ENCODE assay signal across 8 cellular contexts in genomic region chr17:57989011-57989345, GRCh38. TPM values are rescaled to one million over a fixed set of nuclear protein-coding genes. Genes with fewer than 3 reads are reported as not detected.
A peak's percentile ranks its signal among the peaks of the same experiment; 100 is the strongest.
DNase-seq lines count a peak whose midpoint lies in the region; ATAC-seq, FAIRE-seq and TF ChIP-seq lines count a peak whose summit lies in the region.

No MANE protein-coding gene starts in this region.

- H2AFZ ChIP-seq in GM12878 (ENCODE audit: control insufficient read depth, low read depth, low read length): peak overlapping the region; percentile 46; the same call in 1 of the 2 replicates

- intact Hi-C loops in GM12878 (cut with micrococcal nuclease; ENCODE audit: unreplicated experiment): loop anchor here (5.0 kb wide), 1 partner anchor 42 kb away; no protein-coding TSS in a partner anchor

- H3K4me2 ChIP-seq in GM12878 (ENCODE audit: control insufficient read depth, insufficient read depth): peak overlapping the region; percentile 95

- H3K27me3 ChIP-seq in GM12878 (replicated peaks in 1 of 2; ENCODE audit: control insufficient read depth in 2 of 2, insufficient read depth in 2 of 2, low read length in 1 of 2): no peaks in the 10 kb centered on the region
- no peaks in the 10 kb centered on the region for H3K27me3 ChIP-seq in thoracic aorta (replicated peaks; ENCODE audit: insufficient read depth)

- 40% methylated on average over 5 of the region's 5 CpGs for WGBS in GM12878 (ENCODE audit: insufficient coverage, insufficient replicate concordance, low lambda C conversion rate, missing lambda C conversion rate)

- TF ChIP-seq EP300 in GM12878 (IDR thresholded peaks at IDR 0.05; ENCODE audit: borderline replicate concordance in 1 of 2, control insufficient read depth in 1 of 2, low read depth in 2 of 2, low read length in 2 of 2): no peak

- H3K27ac ChIP-seq in GM12878 (ENCODE audit: control insufficient read depth, insufficient read depth) (peak overlapping the region; percentile 56), thoracic aorta (peak overlapping the region; percentile 93 to 94)

- peaks cover 0 to 3% of the 10 kb centered on the region in 2 experiments; a peak in 1 of 4 replicates for H3K36me3 ChIP-seq in GM12878 (ENCODE audit: control insufficient read depth in 2 of 2, insufficient read depth in 2 of 2, low read length in 1 of 2)
- H3K36me3 ChIP-seq in thoracic aorta: no peaks in the 10 kb centered on the region

- TF ChIP-seq CTCF in GM12878 (IDR thresholded peaks at IDR 0.05 in 2 of 3, conservative IDR thresholded peaks at IDR 0.05 in 1 of 3; ENCODE audit: control insufficient read depth in 2 of 3, extremely low read depth in 1 of 3, insufficient read depth in 1 of 3, low read depth in 3 of 3, low read length in 3 of 3): no peak
- no peak for TF ChIP-seq CTCF in thoracic aorta (IDR thresholded peaks at IDR 0.05)

- peak; percentile 24 for DNase-seq in DMS153 treated with DMSO at 0.1 percent for 48 hours (lab: John Stamatoyannopoulos, UW; ENCODE audit: unreplicated experiment)
- DNase-seq in NAMALWA (ENCODE audit: low spot score): peak; percentile 67
- no peak for DNase-seq in GM12878 (ENCODE audit: low read depth, low spot score)
- DNase-seq in left lobe of liver (ENCODE audit: low spot score): no peak
- DNase-seq in thoracic aorta (ENCODE audit: low spot score): no peak
- no peak for DNase-seq in GM03348 (ENCODE audit: low spot score)

- ATAC-seq in GM12878 (no peak), left lobe of liver (peak; percentile 57), thoracic aorta (ENCODE audit: insufficient number of reproducible peaks, low FRiP score, low read depth) (no peak), HG02970 (IDR thresholded peaks at IDR 0.05; ENCODE audit: low FRiP score, unreplicated experiment) (no peak), GM21528 (IDR thresholded peaks at IDR 0.05; ENCODE audit: low FRiP score, unreplicated experiment) (no peak)

- H3K4me3 ChIP-seq in GM12878: peak overlapping the region; percentile 66; the same call in 1 of the 2 replicates
- peak overlapping the region; percentile 85 for H3K4me3 ChIP-seq in thoracic aorta

- CTCF ChIA-PET in GM12878 (lab: Yijun Ruan, JAX): interaction anchor here (1.1 to 19.6 kb wide), 5 partner anchors 10 to 133 kb away, joined by 4 to 708 read pairs (median 65); partner anchors contain the start of gene MRPS23

- peaks cover 20% of the 10 kb centered on the region for H3K79me2 ChIP-seq in GM12878 (ENCODE audit: control insufficient read depth, insufficient read depth, low read length)

- H3K9me3 ChIP-seq in GM12878 (replicated peaks; ENCODE audit: control insufficient read depth, insufficient read depth, low read length): no peaks in the 10 kb centered on the region
- H3K9me3 ChIP-seq in thoracic aorta: no peaks in the 10 kb centered on the region

- no TSS peak for BruUV-seq in GM12878 (replicated peaks; lab: Mats Ljungman, UMichigan)

- in situ Hi-C loops in GM12878 (cut with MboI): no loop called here

- SMC1A ChIA-PET in GM12878 (lab: Charles Lee; ENCODE audit: uncharacterized antibody, unreplicated experiment): interaction anchor here (1.3 to 4.2 kb wide), 4 partner anchors 12 to 129 kb away, joined by 7 to 39 read pairs (median 20); no protein-coding TSS in a partner anchor

- H3K4me1 ChIP-seq in GM12878 (ENCODE audit: control insufficient read depth, insufficient read depth, low read length) (peaks cover 9% of the 10 kb centered on the region), thoracic aorta (ENCODE audit: control insufficient read depth in 1 of 2, low read depth in 2 of 2) (peaks cover 24 to 34% of the 10 kb centered on the region in 2 donors)

- no peak for TF ChIP-seq RAD21 in GM12878 (IDR thresholded peaks at IDR 0.05; ENCODE audit: insufficient read depth, low read depth, low read length)

- H4K20me1 ChIP-seq in GM12878 (ENCODE audit: control insufficient read depth, insufficient read depth): peaks cover 2% of the 10 kb centered on the region; the same call in 1 of the 2 replicates

- peak overlapping the region; percentile 82; the same call in 1 of the 2 replicates for H3K9ac ChIP-seq in GM12878 (ENCODE audit: control insufficient read depth, insufficient read depth, low read length)

- FAIRE-seq in GM12878 (lab: Jason Lieb, UNC): no peak

- POLR2A ChIA-PET in GM12878 (lab: Charles Lee): interaction anchor here (0.5 to 3.9 kb wide), 3 partner anchors 10 to 135 kb away, joined by 3 to 11 read pairs (median 10); partner anchors contain the start of gene SRSF1

- no peak for TF ChIP-seq POLR2A in GM12878 (IDR thresholded peaks at IDR 0.05; ENCODE audit: low read depth, low read length)

- RAD21 ChIA-PET in GM12878 (lab: Charles Lee; ENCODE audit: unreplicated experiment): interaction anchor here (0.6 to 2.2 kb wide), 13 partner anchors 8 to 130 kb away, joined by 3 to 8 read pairs (median 4); partner anchors contain the start of genes CUEDC1 and SRSF1

TF ChIP-seq in GM12878, 131 proteins besides CTCF, POLR2A, EP300 and RAD21:
- TF ChIP-seq PAX8 (IDR thresholded peaks at IDR 0.05) (no peak), NFIC (IDR thresholded peaks at IDR 0.05; ENCODE audit: low read depth, low read length) (0 out of 2 replicates have a peak, but pooled peaks have one; percentile 25)

RNA-seq across cellular contexts. Expression of gene VEZF1, which starts 0.9 kb away (rescaled TPM):
- total RNA-seq in GM12878 (2013; cell fraction: nucleolus; rRNA removed): 36.1 and 37.5 TPM in 2 replicates
- total RNA-seq in GM12878 (2014; rRNA removed) (22.4 and 25.0 TPM in 2 replicates), GM12878 (2014; rRNA removed; fragmentation: Illumina TruSeq; extraction: Trizol) (23.4 and 23.7 TPM in 2 replicates), GM12878 (2021) (22.9 and 25.7 TPM in 2 replicates), left lobe of liver (12.5 TPM), thoracic aorta (10 to 100 TPM; 68.4 to 75.5 TPM)
- 9.9 TPM for polyA plus RNA-seq in GM12878 (2011; ENCODE audit: low read depth)
- polyA plus RNA-seq in GM12878 (2011; rRNA removed) (26.2 and 27.1 TPM in 2 replicates), GM12878 (2014; fragmentation: Illumina TruSeq; extraction: Trizol) (28.2 and 32.4 TPM in 2 replicates), GM12878 (2014; fragmentation: Nextera tagmentation; extraction: Ambion mirVana) (10 to 100 TPM in 1 of 2 experiments, 1 to 10 TPM in 1; 9.5 to 11.7 TPM), GM12878 (2014; rRNA removed) (13.7 and 15.1 TPM in 2 replicates), GM12878 (2016; fragmentation: Nextera tagmentation; extraction: Ambion mirVana) (10 to 100 TPM; 14.8 to 18.2 TPM)
- 18.8 and 20.1 TPM in 2 replicates for polyA plus RNA-seq in GM12878 (2011; cell fraction: cytosol; rRNA removed)
- polyA plus RNA-seq in GM12878 (2011; cell fraction: nucleus; rRNA removed): 26.6 and 31.7 TPM in 2 replicates
- 14.5 and 15.0 TPM in 2 replicates for polyA plus RNA-seq in GM12878 (2012)
- 39.4 and 50.4 TPM in 2 replicates for polyA minus RNA-seq in GM12878 (2011; rRNA and poly(A)+ RNA removed)
- 13.8 and 19.4 TPM in 2 replicates for polyA minus RNA-seq in GM12878 (2011; cell fraction: cytosol; rRNA and poly(A)+ RNA removed)
- polyA minus RNA-seq in GM12878 (2011; cell fraction: nucleus; rRNA and poly(A)+ RNA removed): 18.6 and 25.8 TPM in 2 replicates

RNA-seq across cellular contexts. Expression of gene SRSF1, which starts 18.1 kb away (rescaled TPM):
- 908 and 925 TPM in 2 replicates for total RNA-seq in GM12878 (2013; cell fraction: nucleolus; rRNA removed)
- total RNA-seq in GM12878 (2014; rRNA removed) (386 and 445 TPM in 2 replicates), GM12878 (2014; rRNA removed; fragmentation: Illumina TruSeq; extraction: Trizol) (449 and 474 TPM in 2 replicates), GM12878 (2021) (429 and 438 TPM in 2 replicates), left lobe of liver (81.6 TPM), thoracic aorta (100 to 1,000 TPM; 132 to 220 TPM)
- polyA plus RNA-seq in GM12878 (2011; ENCODE audit: low read depth): 92.6 TPM
- polyA plus RNA-seq in GM12878 (2011; rRNA removed) (451 and 626 TPM in 2 replicates), GM12878 (2014; fragmentation: Illumina TruSeq; extraction: Trizol) (377 and 464 TPM in 2 replicates), GM12878 (2014; fragmentation: Nextera tagmentation; extraction: Ambion mirVana) (100 to 1,000 TPM; 101 to 104 TPM), GM12878 (2014; rRNA removed) (392 and 421 TPM in 2 replicates), GM12878 (2016; fragmentation: Nextera tagmentation; extraction: Ambion mirVana) (100 to 1,000 TPM; 387 to 420 TPM)
- 202 and 387 TPM in 2 replicates for polyA plus RNA-seq in GM12878 (2011; cell fraction: cytosol; rRNA removed)
- 1,046 and 1,298 TPM in 2 replicates for polyA plus RNA-seq in GM12878 (2011; cell fraction: nucleus; rRNA removed)
- polyA plus RNA-seq in GM12878 (2012): 174 and 210 TPM in 2 replicates
- polyA minus RNA-seq in GM12878 (2011; rRNA and poly(A)+ RNA removed): 321 and 353 TPM in 2 replicates
- polyA minus RNA-seq in GM12878 (2011; cell fraction: cytosol; rRNA and poly(A)+ RNA removed): 159 and 182 TPM in 2 replicates
- polyA minus RNA-seq in GM12878 (2011; cell fraction: nucleus; rRNA and poly(A)+ RNA removed): 566 and 707 TPM in 2 replicates

RNA-seq across cellular contexts. Expression of gene CUEDC1, which starts 33.8 kb away (rescaled TPM):
- total RNA-seq in GM12878 (2013; cell fraction: nucleolus; rRNA removed): 2.4 and 2.9 TPM in 2 replicates
- 2.7 and 2.9 TPM in 2 replicates for total RNA-seq in GM12878 (2014; rRNA removed)
- total RNA-seq in GM12878 (2014; rRNA removed; fragmentation: Illumina TruSeq; extraction: Trizol): 4.1 and 6.3 TPM in 2 replicates
- total RNA-seq in GM12878 (2021): 6.6 and 7.4 TPM in 2 replicates
- polyA plus RNA-seq in GM12878 (2011; ENCODE audit: low read depth): 0.16 TPM
- 0.49 and 0.50 TPM in 2 replicates for polyA plus RNA-seq in GM12878 (2011; rRNA removed)
- 0.97 and 1.2 TPM in 2 replicates for polyA plus RNA-seq in GM12878 (2011; cell fraction: cytosol; rRNA removed)
- 3.0 and 4.4 TPM in 2 replicates for polyA plus RNA-seq in GM12878 (2011; cell fraction: nucleus; rRNA removed)
- 0.45 and 0.54 TPM in 2 replicates for polyA plus RNA-seq in GM12878 (2012)
- 2.4 and 5.6 TPM in 2 replicates for polyA plus RNA-seq in GM12878 (2014; fragmentation: Illumina TruSeq; extraction: Trizol)
- under 1 TPM; 0.24 to 0.80 TPM for polyA plus RNA-seq in GM12878 (2014; fragmentation: Nextera tagmentation; extraction: Ambion mirVana)
- 5.7 and 7.0 TPM in 2 replicates for polyA plus RNA-seq in GM12878 (2014; rRNA removed)
- under 1 TPM; 0.55 to 0.71 TPM for polyA plus RNA-seq in GM12878 (2016; fragmentation: Nextera tagmentation; extraction: Ambion mirVana)
- polyA minus RNA-seq in GM12878 (2011; rRNA and poly(A)+ RNA removed): 0.22 and 0.72 TPM in 2 replicates
- 0.94 TPM in 1 of 2 replicates, not detected in the other for polyA minus RNA-seq in GM12878 (2011; cell fraction: cytosol; rRNA and poly(A)+ RNA removed)
- polyA minus RNA-seq in GM12878 (2011; cell fraction: nucleus; rRNA and poly(A)+ RNA removed): 0.97 and 1.1 TPM in 2 replicates
- total RNA-seq in left lobe of liver: 8.1 TPM
- 10 to 100 TPM; 32.7 to 93.1 TPM for total RNA-seq in thoracic aorta

Comparison
In these comparisons a context has a peak if more than half of its experiments do, and no peak if none do; other contexts are left out.
1. DNase-seq: peak in DMS153 treated with DMSO at 0.1 percent for 48 hours (single experiment) and NAMALWA (single experiment); none in GM12878 (single experiment), left lobe of liver (single experiment), thoracic aorta (single experiment) and GM03348 (single experiment).